ENCODE assay signal across 20 cellular contexts in the genomic region with DNA sequence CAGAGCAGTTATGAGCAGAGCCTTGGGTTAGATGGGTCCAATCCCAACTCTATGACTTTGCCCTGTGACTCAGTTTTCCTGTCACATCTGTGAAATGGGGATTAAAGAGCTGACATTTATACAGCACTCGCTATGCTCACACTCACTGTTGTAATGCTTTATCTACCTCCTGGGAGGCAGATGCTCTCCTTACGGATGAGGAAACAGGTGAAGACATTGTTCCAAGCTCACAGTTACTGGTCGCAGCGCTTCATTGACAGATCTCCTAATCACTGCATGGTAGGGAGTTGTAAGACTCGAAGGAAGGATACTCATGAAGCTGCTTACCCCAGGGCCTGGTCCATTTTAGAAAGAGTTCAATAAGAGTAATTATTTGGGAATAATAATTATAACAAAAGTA. TPM values are rescaled to one million over a fixed set of nuclear protein-coding genes. Genes with fewer than 3 reads are reported as not detected.
DNase-seq lines count a peak whose midpoint lies in the region; ATAC-seq, FAIRE-seq and TF ChIP-seq lines count a peak whose summit lies in the region.
"Had no signal": no experiment of that assay in that cellular context is flagged by ENCODE, and none has a peak within 500 bp of the region (broad histone marks: within the 10 kb centered on the region; RNA-seq: fewer than 3 reads in every experiment).

No MANE protein-coding gene starts in this region.

- peaks cover 0 to 14% of the 10 kb centered on the region in 2 experiments; a peak in 3 of 5 replicates for H3K27me3 ChIP-seq in HepG2 (ENCODE audit: control insufficient read depth in 1 of 2, insufficient read depth in 2 of 2, low read length in 2 of 2)
- H3K27me3 ChIP-seq in right lobe of liver = no peaks in the 10 kb centered on the region
- no peaks in the 10 kb centered on the region for H3K27me3 ChIP-seq in astrocyte (ENCODE audit: insufficient read depth, low read length)
- no peaks in the 10 kb centered on the region for H3K27me3 ChIP-seq in neural progenitor cell
- H3K27me3 ChIP-seq in MG63 = no peaks in the 10 kb centered on the region

- H3K4me2 ChIP-seq in HepG2 (ENCODE audit: low read depth, low read length) = no peak overlapping the region
- no peak overlapping the region for H3K4me2 ChIP-seq in astrocyte (ENCODE audit: low read length)
- no peak overlapping the region for H3K4me2 ChIP-seq in neural progenitor cell
- H3K4me2 ChIP-seq: SK-N-SH had no signal

- TF ChIP-seq CTCF in HepG2 (CRISPR knock-in tag; IDR thresholded peaks at IDR 0.05) (no peak), right lobe of liver (IDR thresholded peaks at IDR 0.05) (no peak), astrocyte (IDR thresholded peaks at IDR 0.05; ENCODE audit: insufficient read depth, low read depth, low read length) (no peak), neural progenitor cell (IDR thresholded peaks at IDR 0.05) (no peak)

- no peak for FAIRE-seq in HepG2 (lab: Jason Lieb, UNC)
- no peak for FAIRE-seq in astrocyte (lab: Jason Lieb, UNC)
- FAIRE-seq: RCC 7860 had no signal

- H3K4me1 Mint-ChIP-seq in astrocyte (ENCODE audit: low read depth, unreplicated experiment) (peaks cover 26% of the 10 kb centered on the region), neural progenitor cell (peaks cover 4% of the 10 kb centered on the region)

- no peaks in the 10 kb centered on the region for H3K79me2 ChIP-seq in HepG2 (ENCODE audit: insufficient read depth, low read length)
- no peaks in the 10 kb centered on the region for H3K79me2 ChIP-seq in astrocyte (ENCODE audit: insufficient read depth, low read length)
- no peaks in the 10 kb centered on the region for H3K79me2 ChIP-seq in neural progenitor cell (ENCODE audit: low read depth)

- H3F3A ChIP-seq in neural progenitor cell (ENCODE audit: low read depth) = peaks cover 6% of the 10 kb centered on the region

- no peaks in the 10 kb centered on the region for H3K9me3 ChIP-seq in HepG2 (ENCODE audit: low read length)
- H3K9me3 ChIP-seq in right lobe of liver = no peaks in the 10 kb centered on the region
- H3K9me3 ChIP-seq in astrocyte (ENCODE audit: insufficient read depth, low read depth, low read length) = no peaks in the 10 kb centered on the region
- H3K9me3 ChIP-seq in neural progenitor cell (ENCODE audit: low read depth) = no peaks in the 10 kb centered on the region
- no peaks in the 10 kb centered on the region for H3K9me3 ChIP-seq in MG63
- H3K9me3 ChIP-seq: Caco-2, SK-N-SH had no signal

- BruUV-seq in HepG2 (replicated peaks; lab: Mats Ljungman, UMichigan) = no TSS peak

- no peak overlapping the region for H3K9ac ChIP-seq in HepG2 (ENCODE audit: insufficient read depth, low read depth, low read length)
- no peak overlapping the region for H3K9ac ChIP-seq in astrocyte (ENCODE audit: low read length)
- no peak overlapping the region for H3K9ac ChIP-seq in neural progenitor cell
- H3K9ac ChIP-seq: SK-N-SH had no signal

- DNase-seq in HepG2 (ENCODE audit: low spot score) (no peak), right lobe of liver (no peak), astrocyte (ENCODE audit: low read depth) (no peak), neural progenitor cell (ENCODE audit: low spot score) (no peak), AG08396 (ENCODE audit: low spot score) (no peak), superior temporal gyrus (ENCODE audit: extremely low spot score) (no peak), OCI-M1 (lab: John Stamatoyannopoulos, UW) (no peak), MG63 (no peak)
- DNase-seq: H9, IMR-90, Kasumi-1, NCI-H2029, NCI-H774, SHP77 had no signal

- no peak overlapping the region for H2AFZ ChIP-seq in HepG2 (ENCODE audit: low read length)
- H2AFZ ChIP-seq in astrocyte (ENCODE audit: low read depth, low read length) = no peak overlapping the region
- H2AFZ ChIP-seq in neural progenitor cell (replicated peaks) = no peak overlapping the region

- in situ Hi-C loops in HepG2 (cut with HindIII; ENCODE audit: extremely low pct_ligation_motif_present, low pct_unique_long_range_greater_than_20kb) = no loop called here

- ATAC-seq in HepG2 (no peak), right lobe of liver (no peak)

- H3K36me3 Mint-ChIP-seq in astrocyte (ENCODE audit: low read depth, unreplicated experiment) (peaks cover 2% of the 10 kb centered on the region), neural progenitor cell (no peaks in the 10 kb centered on the region)

- H3K4me3 Mint-ChIP-seq in astrocyte (ENCODE audit: unreplicated experiment) (no peak overlapping the region), neural progenitor cell (no peak overlapping the region)
- H3K4me3 Mint-ChIP-seq: H9 had no signal

- POLR2A ChIA-PET in HepG2 (lab: Yijun Ruan, JAX) = no interaction called here

- H3K27me3 Mint-ChIP-seq in astrocyte (ENCODE audit: low read depth, unreplicated experiment) (peaks cover 31% of the 10 kb centered on the region), neural progenitor cell (ENCODE audit: insufficient read depth, low read depth) (no peaks in the 10 kb centered on the region)

- TF ChIP-seq EP300 in HepG2 (IDR thresholded peaks at IDR 0.05; ENCODE audit: low read depth in 2 of 2, low read length in 2 of 2) = no peak
- TF ChIP-seq EP300 in HepG2 (CRISPR knock-in tag; IDR thresholded peaks at IDR 0.05; ENCODE audit: borderline replicate concordance) = no peak

- H3K27ac ChIP-seq in HepG2 (ENCODE audit: extremely low read length, insufficient read depth, low read length) (no peak overlapping the region), right lobe of liver (no peak overlapping the region), astrocyte (ENCODE audit: low read depth, low read length) (no peak overlapping the region), neural progenitor cell (no peak overlapping the region)

- H3K27ac Mint-ChIP-seq in astrocyte (ENCODE audit: unreplicated experiment) = peak overlapping the region; percentile 60
- H3K27ac Mint-ChIP-seq in neural progenitor cell = peak overlapping the region; percentile 29
- H3K27ac Mint-ChIP-seq: H9 had no signal

- no peaks in the 10 kb centered on the region for H4K20me1 ChIP-seq in HepG2 (ENCODE audit: insufficient read depth, low read length)
- no peaks in the 10 kb centered on the region for H4K20me1 ChIP-seq in astrocyte (ENCODE audit: insufficient read depth, low read length)
- H4K20me1 ChIP-seq in neural progenitor cell (ENCODE audit: low read depth) = no peaks in the 10 kb centered on the region

- 61% methylated on average over 5 of the region's 5 CpGs for WGBS in HepG2 (ENCODE audit: low lambda C conversion rate)
- 77% methylated on average over 4 of the region's 5 CpGs for WGBS in right lobe of liver (ENCODE audit: insufficient coverage, low coverage, low lambda C conversion rate, missing lambda C conversion rate)

- no peaks in the 10 kb centered on the region for H3K9me3 Mint-ChIP-seq in astrocyte (ENCODE audit: unreplicated experiment)
- no peaks in the 10 kb centered on the region for H3K9me3 Mint-ChIP-seq in neural progenitor cell
- H3K9me3 Mint-ChIP-seq: H9 had no signal

- no peak for TF ChIP-seq POLR2A in HepG2 (IDR thresholded peaks at IDR 0.05; ENCODE audit: insufficient read depth in 1 of 2, low read depth in 2 of 2, low read length in 2 of 2)
- no peak for TF ChIP-seq POLR2A in right lobe of liver (IDR thresholded peaks at IDR 0.05)

- TF ChIP-seq RAD21 in HepG2 (CRISPR knock-in tag; IDR thresholded peaks at IDR 0.05) = no peak

- no peaks in the 10 kb centered on the region for H3K4me1 ChIP-seq in HepG2 (ENCODE audit: insufficient read depth, low read length)
- H3K4me1 ChIP-seq in right lobe of liver = no peaks in the 10 kb centered on the region
- peaks cover 19% of the 10 kb centered on the region for H3K4me1 ChIP-seq in astrocyte (ENCODE audit: insufficient read depth, low read length)
- H3K4me1 ChIP-seq in neural progenitor cell = peaks cover 6% of the 10 kb centered on the region
- H3K4me1 ChIP-seq: Caco-2 had no signal

- intact Hi-C loops in HepG2 (cut with micrococcal nuclease; ENCODE audit: unreplicated experiment) = no loop called here
- intact Hi-C loops in right lobe of liver (cut with DNase I) = no loop called here

- H3K4me3 ChIP-seq in HepG2 (replicated peaks in 1 of 3; ENCODE audit: insufficient read depth in 1 of 3, low read depth in 2 of 3, low read length in 3 of 3) (no peak overlapping the region), right lobe of liver (no peak overlapping the region), astrocyte (ENCODE audit: insufficient read depth, low read depth, low read length) (no peak overlapping the region), neural progenitor cell (no peak overlapping the region), MG63 (no peak overlapping the region)

- CTCF ChIA-PET in HepG2 (lab: Yijun Ruan, JAX; ENCODE audit: low intra/inter-chr PET ratio, low total read pairs) = no interaction called here

- H3K36me3 ChIP-seq in HepG2 (replicated peaks in 1 of 2; ENCODE audit: control insufficient read depth in 1 of 2, insufficient read depth in 2 of 2, low read length in 2 of 2) (no peaks in the 10 kb centered on the region), right lobe of liver (no peaks in the 10 kb centered on the region), astrocyte (ENCODE audit: insufficient read depth, low read length) (no peaks in the 10 kb centered on the region), neural progenitor cell (no peaks in the 10 kb centered on the region), MG63 (peaks cover 3% of the 10 kb centered on the region)

RNA-seq across cellular contexts. Expression of a gene that starts 2.9 kb away (rescaled TPM):
- total RNA-seq in HepG2 (2016; rRNA removed; fragmentation: Illumina TruSeq; extraction: Trizol) = 0.27 TPM in 1 of 2 replicates, not detected in the other
- total RNA-seq in HepG2 (2016; cell fraction: cytosol; rRNA removed; fragmentation: Illumina TruSeq; extraction: Trizol; ENCODE audit: low read depth) = 0.09 and 0.10 TPM in 2 replicates
- 0.17 TPM in 1 of 2 replicates, not detected in the other for total RNA-seq in HepG2 (2016; cell fraction: insoluble cytoplasmic fraction; rRNA removed; fragmentation: Illumina TruSeq; extraction: Trizol)
- total RNA-seq in HepG2 (2016; cell fraction: membrane; rRNA removed; fragmentation: Illumina TruSeq; extraction: Trizol) = 0.06 and 0.10 TPM in 2 replicates
- total RNA-seq in HepG2 (2016; cell fraction: nucleus; rRNA removed; fragmentation: Illumina TruSeq; extraction: Trizol) = 0.50 TPM in 1 of 2 replicates, not detected in the other
- 0.04 TPM in 1 of 2 replicates, not detected in the other for polyA plus RNA-seq in HepG2 (2011; rRNA removed)
- polyA plus RNA-seq in HepG2 (2011; cell fraction: cytosol; rRNA removed) = 0.03 TPM in 1 of 2 replicates, not detected in the other
- polyA plus RNA-seq in HepG2 (2011; cell fraction: nucleus; rRNA removed) = 0.05 and 0.32 TPM in 2 replicates
- not detected in 2 replicates for polyA plus RNA-seq in HepG2 (2012)
- polyA plus RNA-seq in HepG2 (2016; cell fraction: cytosol; fragmentation: Illumina TruSeq; extraction: Trizol; ENCODE audit: low read depth) = 0.10 TPM in 1 of 2 replicates, not detected in the other
- polyA plus RNA-seq in HepG2 (2016; cell fraction: insoluble cytoplasmic fraction; fragmentation: Illumina TruSeq; extraction: Trizol; ENCODE audit: low read depth) = 0.21 TPM in 1 of 2 replicates, not detected in the other
- 0.22 TPM in 1 of 2 replicates, not detected in the other for polyA plus RNA-seq in HepG2 (2016; cell fraction: membrane; fragmentation: Illumina TruSeq; extraction: Trizol; ENCODE audit: low read depth)
- 0.52 and 0.59 TPM in 2 replicates for polyA plus RNA-seq in HepG2 (2016; cell fraction: nucleus; fragmentation: Illumina TruSeq; extraction: Trizol; ENCODE audit: insufficient read depth, low read depth)
- polyA minus RNA-seq in HepG2 (2011; rRNA and poly(A)+ RNA removed; ENCODE audit: low replicate concordance) = 0.18 and 0.28 TPM in 2 replicates
- polyA minus RNA-seq in HepG2 (2011; cell fraction: cytosol; rRNA and poly(A)+ RNA removed) = not detected in 2 replicates
- 0.25 and 0.39 TPM in 2 replicates for polyA minus RNA-seq in HepG2 (2011; cell fraction: nucleus; rRNA and poly(A)+ RNA removed)
- not detected for total RNA-seq in right lobe of liver
- 2.1 and 3.1 TPM in 2 replicates for total RNA-seq in astrocyte
- total RNA-seq in neural progenitor cell (ENCODE audit: low replicate concordance) = 0.22 TPM in 1 of 2 replicates, not detected in the other
- not detected in 2 replicates for total RNA-seq in MG63 (2014; rRNA removed; shearing (Covaris generic); ENCODE audit: low replicate concordance)

RNA-seq across cellular contexts. Expression of a gene that starts 29.2 kb away (rescaled TPM):
- not detected in 2 replicates for total RNA-seq in HepG2 (2016; rRNA removed; fragmentation: Illumina TruSeq; extraction: Trizol)
- total RNA-seq in HepG2 (2016; cell fraction: cytosol; rRNA removed; fragmentation: Illumina TruSeq; extraction: Trizol; ENCODE audit: low read depth) = not detected in 2 replicates
- not detected in 2 replicates for total RNA-seq in HepG2 (2016; cell fraction: insoluble cytoplasmic fraction; rRNA removed; fragmentation: Illumina TruSeq; extraction: Trizol)
- total RNA-seq in HepG2 (2016; cell fraction: membrane; rRNA removed; fragmentation: Illumina TruSeq; extraction: Trizol) = not detected in 2 replicates
- total RNA-seq in HepG2 (2016; cell fraction: nucleus; rRNA removed; fragmentation: Illumina TruSeq; extraction: Trizol) = not detected in 2 replicates
- not detected in 2 replicates for polyA plus RNA-seq in HepG2 (2011; rRNA removed)
- polyA plus RNA-seq in HepG2 (2011; cell fraction: cytosol; rRNA removed) = not detected in 2 replicates
- not detected in 2 replicates for polyA plus RNA-seq in HepG2 (2011; cell fraction: nucleus; rRNA removed)
- not detected in 2 replicates for polyA plus RNA-seq in HepG2 (2012)
- not detected in 2 replicates for polyA plus RNA-seq in HepG2 (2016; cell fraction: cytosol; fragmentation: Illumina TruSeq; extraction: Trizol; ENCODE audit: low read depth)
- polyA plus RNA-seq in HepG2 (2016; cell fraction: insoluble cytoplasmic fraction; fragmentation: Illumina TruSeq; extraction: Trizol; ENCODE audit: low read depth) = not detected in 2 replicates
- not detected in 2 replicates for polyA plus RNA-seq in HepG2 (2016; cell fraction: membrane; fragmentation: Illumina TruSeq; extraction: Trizol; ENCODE audit: low read depth)
- polyA plus RNA-seq in HepG2 (2016; cell fraction: nucleus; fragmentation: Illumina TruSeq; extraction: Trizol; ENCODE audit: insufficient read depth, low read depth) = not detected in 2 replicates
- not detected in 2 replicates for polyA minus RNA-seq in HepG2 (2011; rRNA and poly(A)+ RNA removed; ENCODE audit: low replicate concordance)
- polyA minus RNA-seq in HepG2 (2011; cell fraction: cytosol; rRNA and poly(A)+ RNA removed) = not detected in 2 replicates
- polyA minus RNA-seq in HepG2 (2011; cell fraction: nucleus; rRNA and poly(A)+ RNA removed) = not detected in 2 replicates
- total RNA-seq in right lobe of liver = under 1 TPM in 2 of 6 experiments, not detected in 4; 0.15 to 0.31 TPM
- 26.0 and 37.1 TPM in 2 replicates for total RNA-seq in astrocyte
- 0.53 TPM in 1 of 2 replicates, not detected in the other for total RNA-seq in neural progenitor cell (ENCODE audit: low replicate concordance)
- 0.07 TPM in 1 of 2 replicates, not detected in the other for total RNA-seq in MG63 (2014; rRNA removed; shearing (Covaris generic); ENCODE audit: low replicate concordance)
- total RNA-seq: A673, Caco-2, HT-29, IMR-90, NCI-H460 had no signal
- polyA plus RNA-seq: IMR-90 had no signal

RNA-seq across cellular contexts. Expression of a gene that starts 54.1 kb away (rescaled TPM):
- total RNA-seq in HepG2 (2016; rRNA removed; fragmentation: Illumina TruSeq; extraction: Trizol) (0.18 and 0.93 TPM in 2 replicates), right lobe of liver (1 to 10 TPM in 1 of 6 experiments, under 1 TPM in 2, not detected in 3; 0.22 to 1.1 (median 0.42) TPM), astrocyte (1.2 and 3.1 TPM in 2 replicates), neural progenitor cell (ENCODE audit: low replicate concordance) (0.45 and 1.1 TPM in 2 replicates)
- 1.1 TPM in 2 replicates for total RNA-seq in HepG2 (2016; cell fraction: cytosol; rRNA removed; fragmentation: Illumina TruSeq; extraction: Trizol; ENCODE audit: low read depth)
- total RNA-seq in HepG2 (2016; cell fraction: insoluble cytoplasmic fraction; rRNA removed; fragmentation: Illumina TruSeq; extraction: Trizol) = 0.37 and 0.69 TPM in 2 replicates
- total RNA-seq in HepG2 (2016; cell fraction: membrane; rRNA removed; fragmentation: Illumina TruSeq; extraction: Trizol) = 0.93 and 1.2 TPM in 2 replicates
- total RNA-seq in HepG2 (2016; cell fraction: nucleus; rRNA removed; fragmentation: Illumina TruSeq; extraction: Trizol) = 0.43 and 1.6 TPM in 2 replicates
- 0.17 and 0.46 TPM in 2 replicates for polyA plus RNA-seq in HepG2 (2011; rRNA removed)
- 0.60 and 0.79 TPM in 2 replicates for polyA plus RNA-seq in HepG2 (2011; cell fraction: cytosol; rRNA removed)
- 0.95 and 1.2 TPM in 2 replicates for polyA plus RNA-seq in HepG2 (2011; cell fraction: nucleus; rRNA removed)
- polyA plus RNA-seq in HepG2 (2012) = 0.50 and 0.83 TPM in 2 replicates
- polyA plus RNA-seq in HepG2 (2016; cell fraction: cytosol; fragmentation: Illumina TruSeq; extraction: Trizol; ENCODE audit: low read depth) = 0.60 and 1.1 TPM in 2 replicates
- 0.47 and 1.2 TPM in 2 replicates for polyA plus RNA-seq in HepG2 (2016; cell fraction: insoluble cytoplasmic fraction; fragmentation: Illumina TruSeq; extraction: Trizol; ENCODE audit: low read depth)
- 0.72 and 1.1 TPM in 2 replicates for polyA plus RNA-seq in HepG2 (2016; cell fraction: membrane; fragmentation: Illumina TruSeq; extraction: Trizol; ENCODE audit: low read depth)
- polyA plus RNA-seq in HepG2 (2016; cell fraction: nucleus; fragmentation: Illumina TruSeq; extraction: Trizol; ENCODE audit: insufficient read depth, low read depth) = 0.88 and 1.7 TPM in 2 replicates
- polyA minus RNA-seq in HepG2 (2011; rRNA and poly(A)+ RNA removed; ENCODE audit: low replicate concordance) = 0.56 TPM in 1 of 2 replicates, not detected in the other
- not detected in 2 replicates for polyA minus RNA-seq in HepG2 (2011; cell fraction: cytosol; rRNA and poly(A)+ RNA removed)
- 0.87 TPM in 1 of 2 replicates, not detected in the other for polyA minus RNA-seq in HepG2 (2011; cell fraction: nucleus; rRNA and poly(A)+ RNA removed)
- total RNA-seq in MG63 (2014; rRNA removed; shearing (Covaris generic); ENCODE audit: low replicate concordance) = 1.3 and 1.9 TPM in 2 replicates
- total RNA-seq: A673, HT-29, IMR-90, NCI-H460 had no signal
- polyA plus RNA-seq: IMR-90 had no signal

RNA-seq across cellular contexts. Expression of a gene that starts 54.2 kb away (rescaled TPM):
- not detected in 2 replicates for total RNA-seq in HepG2 (2016; rRNA removed; fragmentation: Illumina TruSeq; extraction: Trizol)
- total RNA-seq in HepG2 (2016; cell fraction: cytosol; rRNA removed; fragmentation: Illumina TruSeq; extraction: Trizol; ENCODE audit: low read depth) = not detected in 2 replicates
- not detected in 2 replicates for total RNA-seq in HepG2 (2016; cell fraction: insoluble cytoplasmic fraction; rRNA removed; fragmentation: Illumina TruSeq; extraction: Trizol)
- not detected in 2 replicates for total RNA-seq in HepG2 (2016; cell fraction: membrane; rRNA removed; fragmentation: Illumina TruSeq; extraction: Trizol)
- not detected in 2 replicates for total RNA-seq in HepG2 (2016; cell fraction: nucleus; rRNA removed; fragmentation: Illumina TruSeq; extraction: Trizol)
- polyA plus RNA-seq in HepG2 (2011; rRNA removed) = 0.05 TPM in 1 of 2 replicates, not detected in the other
- polyA plus RNA-seq in HepG2 (2011; cell fraction: cytosol; rRNA removed) = not detected in 2 replicates
- polyA plus RNA-seq in HepG2 (2011; cell fraction: nucleus; rRNA removed) = 0.14 TPM in 1 of 2 replicates, not detected in the other
- polyA plus RNA-seq in HepG2 (2012) = not detected in 2 replicates
- polyA plus RNA-seq in HepG2 (2016; cell fraction: cytosol; fragmentation: Illumina TruSeq; extraction: Trizol; ENCODE audit: low read depth) = not detected in 2 replicates
- not detected in 2 replicates for polyA plus RNA-seq in HepG2 (2016; cell fraction: insoluble cytoplasmic fraction; fragmentation: Illumina TruSeq; extraction: Trizol; ENCODE audit: low read depth)
- not detected in 2 replicates for polyA plus RNA-seq in HepG2 (2016; cell fraction: membrane; fragmentation: Illumina TruSeq; extraction: Trizol; ENCODE audit: low read depth)
- not detected in 2 replicates for polyA plus RNA-seq in HepG2 (2016; cell fraction: nucleus; fragmentation: Illumina TruSeq; extraction: Trizol; ENCODE audit: insufficient read depth, low read depth)
- not detected in 2 replicates for polyA minus RNA-seq in HepG2 (2011; rRNA and poly(A)+ RNA removed; ENCODE audit: low replicate concordance)
- not detected in 2 replicates for polyA minus RNA-seq in HepG2 (2011; cell fraction: cytosol; rRNA and poly(A)+ RNA removed)
- polyA minus RNA-seq in HepG2 (2011; cell fraction: nucleus; rRNA and poly(A)+ RNA removed) = not detected in 2 replicates
- total RNA-seq in right lobe of liver = not detected
- 0.34 and 0.41 TPM in 2 replicates for total RNA-seq in astrocyte
- total RNA-seq in neural progenitor cell (ENCODE audit: low replicate concordance) = 0.34 TPM in 1 of 2 replicates, not detected in the other
- not detected in 2 replicates for total RNA-seq in MG63 (2014; rRNA removed; shearing (Covaris generic); ENCODE audit: low replicate concordance)
- total RNA-seq: A673, Caco-2, IMR-90, NCI-H460 had no signal
- polyA plus RNA-seq: IMR-90 had no signal

Comparison
In these comparisons a context has a peak if more than half of its experiments do, and no peak if none do; other contexts are left out.
1. RNA of a gene that starts 29.2 kb away (total RNA-seq): 26.0 to 37.1 TPM in astrocyte; 0.15 to 0.31 TPM in right lobe of liver, 0.07 TPM in MG63, not detected in HepG2 and 0.53 TPM in neural progenitor cell; every median in the first group is over 10 times any median in the second.